1 cellular context compared by ENCODE assay signal in genomic region chr15:62782100-62782791, GRCh38.
A peak's percentile ranks its signal among the peaks of the same experiment; 100 is the strongest.
TF ChIP-seq lines count a peak whose summit lies in the region.

No MANE protein-coding gene starts in this region.

TF ChIP-seq in HepG2, 621 proteins besides CTCF, POLR2A, EP300 and RAD21 (continued from another document):
- TF ChIP-seq, protein P1, sequence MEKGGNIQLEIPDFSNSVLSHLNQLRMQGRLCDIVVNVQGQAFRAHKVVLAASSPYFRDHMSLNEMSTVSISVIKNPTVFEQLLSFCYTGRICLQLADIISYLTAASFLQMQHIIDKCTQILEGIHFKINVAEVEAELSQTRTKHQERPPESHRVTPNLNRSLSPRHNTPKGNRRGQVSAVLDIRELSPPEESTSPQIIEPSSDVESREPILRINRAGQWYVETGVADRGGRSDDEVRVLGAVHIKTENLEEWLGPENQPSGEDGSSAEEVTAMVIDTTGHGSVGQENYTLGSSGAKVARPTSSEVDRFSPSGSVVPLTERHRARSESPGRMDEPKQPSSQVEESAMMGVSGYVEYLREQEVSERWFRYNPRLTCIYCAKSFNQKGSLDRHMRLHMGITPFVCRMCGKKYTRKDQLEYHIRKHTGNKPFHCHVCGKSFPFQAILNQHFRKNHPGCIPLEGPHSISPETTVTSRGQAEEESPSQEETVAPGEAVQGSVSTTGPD (CRISPR knock-in tag; IDR thresholded peaks at IDR 0.05) = no peak
- no peak for TF ChIP-seq ZNF292 (CRISPR knock-in tag; IDR thresholded peaks at IDR 0.05; ENCODE audit: borderline replicate concordance, low read depth)
- TF ChIP-seq HMGA1 (CRISPR knock-in tag; conservative IDR thresholded peaks at IDR 0.05) = no peak
- no peak for TF ChIP-seq ZBTB1 (CRISPR knock-in tag; IDR thresholded peaks at IDR 0.05; ENCODE audit: borderline replicate concordance)
- TF ChIP-seq, protein P2, sequence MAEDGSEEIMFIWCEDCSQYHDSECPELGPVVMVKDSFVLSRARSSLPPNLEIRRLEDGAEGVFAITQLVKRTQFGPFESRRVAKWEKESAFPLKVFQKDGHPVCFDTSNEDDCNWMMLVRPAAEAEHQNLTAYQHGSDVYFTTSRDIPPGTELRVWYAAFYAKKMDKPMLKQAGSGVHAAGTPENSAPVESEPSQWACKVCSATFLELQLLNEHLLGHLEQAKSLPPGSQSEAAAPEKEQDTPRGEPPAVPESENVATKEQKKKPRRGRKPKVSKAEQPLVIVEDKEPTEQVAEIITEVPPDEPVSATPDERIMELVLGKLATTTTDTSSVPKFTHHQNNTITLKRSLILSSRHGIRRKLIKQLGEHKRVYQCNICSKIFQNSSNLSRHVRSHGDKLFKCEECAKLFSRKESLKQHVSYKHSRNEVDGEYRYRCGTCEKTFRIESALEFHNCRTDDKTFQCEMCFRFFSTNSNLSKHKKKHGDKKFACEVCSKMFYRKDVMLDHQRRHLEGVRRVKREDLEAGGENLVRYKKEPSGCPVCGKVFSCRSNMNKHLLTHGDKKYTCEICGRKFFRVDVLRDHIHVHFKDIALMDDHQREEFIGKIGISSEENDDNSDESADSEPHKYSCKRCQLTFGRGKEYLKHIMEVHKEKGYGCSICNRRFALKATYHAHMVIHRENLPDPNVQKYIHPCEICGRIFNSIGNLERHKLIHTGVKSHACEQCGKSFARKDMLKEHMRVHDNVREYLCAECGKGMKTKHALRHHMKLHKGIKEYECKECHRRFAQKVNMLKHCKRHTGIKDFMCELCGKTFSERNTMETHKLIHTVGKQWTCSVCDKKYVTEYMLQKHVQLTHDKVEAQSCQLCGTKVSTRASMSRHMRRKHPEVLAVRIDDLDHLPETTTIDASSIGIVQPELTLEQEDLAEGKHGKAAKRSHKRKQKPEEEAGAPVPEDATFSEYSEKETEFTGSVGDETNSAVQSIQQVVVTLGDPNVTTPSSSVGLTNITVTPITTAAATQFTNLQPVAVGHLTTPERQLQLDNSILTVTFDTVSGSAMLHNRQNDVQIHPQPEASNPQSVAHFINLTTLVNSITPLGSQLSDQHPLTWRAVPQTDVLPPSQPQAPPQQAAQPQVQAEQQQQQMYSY (CRISPR knock-in tag; IDR thresholded peaks at IDR 0.05) = no peak
- TF ChIP-seq ZNF501 (CRISPR knock-in tag; IDR thresholded peaks at IDR 0.05) = peak; percentile 45; the same call in 1 of the 2 replicates
- TF ChIP-seq ZNF446 (CRISPR knock-in tag; IDR thresholded peaks at IDR 0.05) = no peak
- no peak for TF ChIP-seq ZBTB7B (CRISPR knock-in tag; IDR thresholded peaks at IDR 0.05)
- no peak for TF ChIP-seq HNF4G (IDR thresholded peaks at IDR 0.05; ENCODE audit: borderline replicate concordance, low read depth, low read length)
- no peak for TF ChIP-seq HNF4G (CRISPR knock-in tag; IDR thresholded peaks at IDR 0.05; ENCODE audit: borderline replicate concordance, low read depth)
- 0 out of 2 replicates have a peak, but pooled peaks have one; percentile 26 for TF ChIP-seq HOMEZ (CRISPR knock-in tag; IDR thresholded peaks at IDR 0.05; ENCODE audit: low read depth)
- TF ChIP-seq TMF1 (CRISPR knock-in tag; IDR thresholded peaks at IDR 0.05; ENCODE audit: low read depth) = 0 out of 2 replicates have a peak, but pooled peaks have one; percentile 28
- no peak for TF ChIP-seq TOPORS (CRISPR knock-in tag; IDR thresholded peaks at IDR 0.05)
- TF ChIP-seq ATF2 (CRISPR knock-in tag; IDR thresholded peaks at IDR 0.05) = 0 out of 2 replicates have a peak, but pooled peaks have one; percentile 32
- TF ChIP-seq ZNF562 (CRISPR knock-in tag; IDR thresholded peaks at IDR 0.05; ENCODE audit: borderline replicate concordance) = no peak
- TF ChIP-seq, protein P3, sequence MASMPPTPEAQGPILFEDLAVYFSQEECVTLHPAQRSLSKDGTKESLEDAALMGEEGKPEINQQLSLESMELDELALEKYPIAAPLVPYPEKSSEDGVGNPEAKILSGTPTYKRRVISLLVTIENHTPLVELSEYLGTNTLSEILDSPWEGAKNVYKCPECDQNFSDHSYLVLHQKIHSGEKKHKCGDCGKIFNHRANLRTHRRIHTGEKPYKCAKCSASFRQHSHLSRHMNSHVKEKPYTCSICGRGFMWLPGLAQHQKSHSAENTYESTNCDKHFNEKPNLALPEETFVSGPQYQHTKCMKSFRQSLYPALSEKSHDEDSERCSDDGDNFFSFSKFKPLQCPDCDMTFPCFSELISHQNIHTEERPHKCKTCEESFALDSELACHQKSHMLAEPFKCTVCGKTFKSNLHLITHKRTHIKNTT (CRISPR knock-in tag; IDR thresholded peaks at IDR 0.05) = no peak
- no peak for TF ChIP-seq YEATS4 (CRISPR knock-in tag; IDR thresholded peaks at IDR 0.05; ENCODE audit: borderline replicate concordance)
- no peak for TF ChIP-seq RNF2 (conservative IDR thresholded peaks at IDR 0.05; ENCODE audit: low read depth)
- TF ChIP-seq ZNF12 (CRISPR knock-in tag; IDR thresholded peaks at IDR 0.05) = no peak
- TF ChIP-seq ZNF253 (CRISPR knock-in tag; IDR thresholded peaks at IDR 0.05; ENCODE audit: borderline replicate concordance) = no peak
- TF ChIP-seq DMAP1 (CRISPR knock-in tag; IDR thresholded peaks at IDR 0.05) = 0 out of 2 replicates have a peak, but pooled peaks have one; percentile 6
- TF ChIP-seq, protein P4, sequence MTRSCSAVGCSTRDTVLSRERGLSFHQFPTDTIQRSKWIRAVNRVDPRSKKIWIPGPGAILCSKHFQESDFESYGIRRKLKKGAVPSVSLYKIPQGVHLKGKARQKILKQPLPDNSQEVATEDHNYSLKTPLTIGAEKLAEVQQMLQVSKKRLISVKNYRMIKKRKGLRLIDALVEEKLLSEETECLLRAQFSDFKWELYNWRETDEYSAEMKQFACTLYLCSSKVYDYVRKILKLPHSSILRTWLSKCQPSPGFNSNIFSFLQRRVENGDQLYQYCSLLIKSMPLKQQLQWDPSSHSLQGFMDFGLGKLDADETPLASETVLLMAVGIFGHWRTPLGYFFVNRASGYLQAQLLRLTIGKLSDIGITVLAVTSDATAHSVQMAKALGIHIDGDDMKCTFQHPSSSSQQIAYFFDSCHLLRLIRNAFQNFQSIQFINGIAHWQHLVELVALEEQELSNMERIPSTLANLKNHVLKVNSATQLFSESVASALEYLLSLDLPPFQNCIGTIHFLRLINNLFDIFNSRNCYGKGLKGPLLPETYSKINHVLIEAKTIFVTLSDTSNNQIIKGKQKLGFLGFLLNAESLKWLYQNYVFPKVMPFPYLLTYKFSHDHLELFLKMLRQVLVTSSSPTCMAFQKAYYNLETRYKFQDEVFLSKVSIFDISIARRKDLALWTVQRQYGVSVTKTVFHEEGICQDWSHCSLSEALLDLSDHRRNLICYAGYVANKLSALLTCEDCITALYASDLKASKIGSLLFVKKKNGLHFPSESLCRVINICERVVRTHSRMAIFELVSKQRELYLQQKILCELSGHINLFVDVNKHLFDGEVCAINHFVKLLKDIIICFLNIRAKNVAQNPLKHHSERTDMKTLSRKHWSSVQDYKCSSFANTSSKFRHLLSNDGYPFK (CRISPR knock-in tag; IDR thresholded peaks at IDR 0.05; ENCODE audit: borderline replicate concordance) = no peak
- peak; percentile 38; the same call in 1 of the 2 replicates for TF ChIP-seq RXRB (CRISPR knock-in tag; IDR thresholded peaks at IDR 0.05; ENCODE audit: borderline replicate concordance)
- no peak for TF ChIP-seq KLF13 (CRISPR knock-in tag; IDR thresholded peaks at IDR 0.05)
- TF ChIP-seq ZNF768 (CRISPR knock-in tag; IDR thresholded peaks at IDR 0.05) = no peak; the same call in 1 of the 2 replicates
- no peak for TF ChIP-seq SPEN (CRISPR knock-in tag; IDR thresholded peaks at IDR 0.05; ENCODE audit: low read depth)
- TF ChIP-seq KLF6 (CRISPR knock-in tag; IDR thresholded peaks at IDR 0.05) = no peak
- 0 out of 2 replicates have a peak, but pooled peaks have one; percentile 54 for TF ChIP-seq HNF1B (CRISPR knock-in tag; IDR thresholded peaks at IDR 0.05)
- no peak for TF ChIP-seq MBD4 (IDR thresholded peaks at IDR 0.05; ENCODE audit: borderline replicate concordance, low read length)
TF ChIP-seq in HepG2: peak in this region for 63.
